In genomic region chr1:44884746-44885145, GRCh38 we compare ENCODE assay signal across 20 cellular contexts. TPM values are rescaled to one million over a fixed set of nuclear protein-coding genes. Genes with fewer than 3 reads are reported as not detected.
A peak's percentile ranks its signal among the peaks of the same experiment; 100 is the strongest.
DNase-seq lines count a peak whose midpoint lies in the region; ATAC-seq and TF ChIP-seq lines count a peak whose summit lies in the region.
"Had no signal": no experiment of that assay in that cellular context is flagged by ENCODE, and none has a peak within 500 bp of the region (broad histone marks: within the 10 kb centered on the region; RNA-seq: fewer than 3 reads in every experiment).

No MANE protein-coding gene starts in this region.

- no peak overlapping the region for H3K4me3 Mint-ChIP-seq in stimulated activated naive CD8-positive, alpha-beta T cell treated with anti-CD3 and anti-CD28 coated beads, Interleukin-15, amount 100 ng/mL, for 72 hours
- H3K4me3 Mint-ChIP-seq: activated CD4-positive, alpha-beta T cell treated with anti-CD3 and anti-CD28 coated beads, Interleukin-2, amount 10 ng/mL, durations not matched to agents 7 days and 5 days; neural progenitor cell had no signal

- no peak for TF ChIP-seq CTCF in cardiac fibroblast (IDR thresholded peaks at IDR 0.05; ENCODE audit: low read depth, low read length)

- no peaks in the 10 kb centered on the region for H3K27me3 Mint-ChIP-seq in stimulated activated naive CD8-positive, alpha-beta T cell treated with anti-CD3 and anti-CD28 coated beads, Interleukin-15, amount 100 ng/mL, for 72 hours
- H3K27me3 Mint-ChIP-seq: activated CD4-positive, alpha-beta T cell treated with anti-CD3 and anti-CD28 coated beads, Interleukin-2, amount 10 ng/mL, durations not matched to agents 7 days and 5 days had no signal

- H3K4me3 ChIP-seq in cardiac fibroblast (replicated peaks in 1 of 2; ENCODE audit: low read depth in 2 of 2, low read length in 2 of 2) = no peak overlapping the region
- H3K4me3 ChIP-seq: neural progenitor cell, Peyer's patch, right lobe of liver, thyroid gland had no signal

- intact Hi-C loops in left cardiac atrium (cut with DNase I) = no loop called here
- intact Hi-C loops in sciatic nerve (cut with DNase I) = no loop called here

- no peak overlapping the region for H3K27ac Mint-ChIP-seq in stimulated activated naive CD8-positive, alpha-beta T cell treated with anti-CD3 and anti-CD28 coated beads, Interleukin-15, amount 100 ng/mL, for 72 hours
- H3K27ac Mint-ChIP-seq: activated CD4-positive, alpha-beta T cell treated with anti-CD3 and anti-CD28 coated beads, Interleukin-2, amount 10 ng/mL, durations not matched to agents 7 days and 5 days; neural progenitor cell had no signal

- peak in 1 of 2 donors; percentile 49 for ATAC-seq in left cardiac atrium
- ATAC-seq in sciatic nerve = peak; percentile 93
- ATAC-seq in GM18868 (IDR thresholded peaks at IDR 0.05; ENCODE audit: unreplicated experiment) = no peak
- no peak for ATAC-seq in stimulated activated naive CD8-positive, alpha-beta T cell treated with anti-CD3 and anti-CD28 coated beads, Interleukin-15, amount 100 ng/mL, for 72 hours

- no peaks in the 10 kb centered on the region for H3K4me1 Mint-ChIP-seq in stimulated activated naive CD8-positive, alpha-beta T cell treated with anti-CD3 and anti-CD28 coated beads, Interleukin-15, amount 100 ng/mL, for 72 hours
- H3K4me1 Mint-ChIP-seq: activated CD4-positive, alpha-beta T cell treated with anti-CD3 and anti-CD28 coated beads, Interleukin-2, amount 10 ng/mL, durations not matched to agents 7 days and 5 days; neural progenitor cell had no signal

- peak; percentile 50 for DNase-seq in NCI-H2081 treated with DMSO at 0.1 percent for 48 hours (lab: John Stamatoyannopoulos, UW)
- DNase-seq in cardiac fibroblast (ENCODE audit: low read depth in 2 of 2) = peak; percentile 31 to 50
- peak; percentile 28 for DNase-seq in left cardiac atrium
- peak; percentile 65 for DNase-seq in sciatic nerve (ENCODE audit: low spot score)
- no peak for DNase-seq in effector CD8-positive, alpha-beta T cell (lab: John Stamatoyannopoulos, UW)
- no peak for DNase-seq in stimulated activated naive CD8-positive, alpha-beta T cell treated with anti-CD3 and anti-CD28 coated beads, Interleukin-15, amount 100 ng/mL, for 72 hours
- DNase-seq: activated CD4-positive, alpha-beta T cell treated with anti-CD3 and anti-CD28 coated beads, Interleukin-2, amount 10 ng/mL, durations not matched to agents 7 days and 5 days; activated naive CD4-positive, alpha-beta T cell treated with anti-CD3 and anti-CD28 coated beads, Interleukin-2, amount 50 U/mL, for 16 hours; BE2C; GF-D8; glutamatergic neuron; H7; NCI-H82; Peyer's patch; right lobe of liver; stimulated activated CD4-positive, alpha-beta T cell treated with anti-CD3 and anti-CD28 coated beads, Interleukin-2, amount 100 ng/mL, for 48 hours had no signal

- peaks cover 0 to 5% of the 10 kb centered on the region in 2 donors for H3K9me3 Mint-ChIP-seq in stimulated activated naive CD8-positive, alpha-beta T cell treated with anti-CD3 and anti-CD28 coated beads, Interleukin-15, amount 100 ng/mL, for 72 hours

RNA-seq across cellular contexts. Expression of gene PTCH2, which starts 41.7 kb away (rescaled TPM):
- under 1 TPM; 0.58 to 0.59 TPM for total RNA-seq in left cardiac atrium
- total RNA-seq in sciatic nerve = 31.2 TPM
- total RNA-seq: HT1080 had no signal

Comparison
In these comparisons a context has a peak if more than half of its experiments do, and no peak if none do; other contexts are left out.
1. DNase-seq: peak in NCI-H2081 treated with DMSO at 0.1 percent for 48 hours (single experiment), cardiac fibroblast (2 of 2), left cardiac atrium (single experiment) and sciatic nerve (single experiment); none in effector CD8-positive, alpha-beta T cell (single experiment) and stimulated activated naive CD8-positive, alpha-beta T cell treated with anti-CD3 and anti-CD28 coated beads, Interleukin-15, amount 100 ng/mL, for 72 hours (0 of 2).
2. RNA of gene PTCH2, which starts 41.7 kb away (total RNA-seq): 31.2 TPM in sciatic nerve (single experiment); 0.58 to 0.59 TPM in left cardiac atrium; every median in the first group is over 10 times any median in the second.